Comparison of ENCODE assay signal across 23 cellular contexts in genomic region chr2:103459302-103459701, GRCh38.
DNase-seq lines count a peak whose midpoint lies in the region; TF ChIP-seq lines count a peak whose summit lies in the region.
"Had no signal": no experiment of that assay in that cellular context is flagged by ENCODE, and none has a peak within 500 bp of the region (broad histone marks: within the 10 kb centered on the region; RNA-seq: fewer than 3 reads in every experiment).

No MANE protein-coding gene starts in this region.

- no peaks in the 10 kb centered on the region for H3K4me1 Mint-ChIP-seq in brain
- H3K4me1 Mint-ChIP-seq in activated CD4-positive, alpha-beta memory T cell treated with anti-CD3 and anti-CD28 coated beads, Interleukin-2, amount 10 ng/mL, durations not matched to agents 7 days and 5 days: no peaks in the 10 kb centered on the region
- H3K4me1 Mint-ChIP-seq: activated CD4-positive, alpha-beta T cell treated with anti-CD3 and anti-CD28 coated beads, Interleukin-2, amount 10 ng/mL, durations not matched to agents 7 days and 5 days; activated naive CD8-positive, alpha-beta T cell treated with anti-CD3 and anti-CD28 coated beads, Interleukin-2, amount 50 U/mL, for 24 hours; CD14-positive monocyte; naive thymus-derived CD4-positive, alpha-beta T cell had no signal

- no peaks in the 10 kb centered on the region for H3K27me3 Mint-ChIP-seq in brain
- no peaks in the 10 kb centered on the region for H3K27me3 Mint-ChIP-seq in activated CD4-positive, alpha-beta memory T cell treated with anti-CD3 and anti-CD28 coated beads, Interleukin-2, amount 10 ng/mL, durations not matched to agents 7 days and 5 days
- H3K27me3 Mint-ChIP-seq: activated CD4-positive, alpha-beta T cell treated with anti-CD3 and anti-CD28 coated beads, Interleukin-2, amount 10 ng/mL, durations not matched to agents 7 days and 5 days; activated naive CD8-positive, alpha-beta T cell treated with anti-CD3 and anti-CD28 coated beads, Interleukin-2, amount 50 U/mL, for 24 hours; naive thymus-derived CD4-positive, alpha-beta T cell had no signal

- peaks cover 0 to 9% (median 0%) of the 10 kb centered on the region in 5 experiments for H3K9me3 Mint-ChIP-seq in brain
- H3K9me3 Mint-ChIP-seq in activated CD4-positive, alpha-beta memory T cell treated with anti-CD3 and anti-CD28 coated beads, Interleukin-2, amount 10 ng/mL, durations not matched to agents 7 days and 5 days: peaks cover 5% of the 10 kb centered on the region
- H3K9me3 Mint-ChIP-seq: activated CD4-positive, alpha-beta T cell treated with anti-CD3 and anti-CD28 coated beads, Interleukin-2, amount 10 ng/mL, durations not matched to agents 7 days and 5 days; activated naive CD8-positive, alpha-beta T cell treated with anti-CD3 and anti-CD28 coated beads, Interleukin-2, amount 50 U/mL, for 24 hours; H9 had no signal

- CTCF ChIA-PET in activated CD4-positive, alpha-beta memory T cell treated with anti-CD3 and anti-CD28 coated beads, Interleukin-2, amount 10 ng/mL, durations not matched to agents 7 days and 5 days (lab: Charles Lee): no interaction called here

- H3K36me3 Mint-ChIP-seq in brain: no peaks in the 10 kb centered on the region
- H3K36me3 Mint-ChIP-seq in activated CD4-positive, alpha-beta memory T cell treated with anti-CD3 and anti-CD28 coated beads, Interleukin-2, amount 10 ng/mL, durations not matched to agents 7 days and 5 days (ENCODE audit: low read depth): no peaks in the 10 kb centered on the region
- H3K36me3 Mint-ChIP-seq: CD14-positive monocyte; naive thymus-derived CD4-positive, alpha-beta T cell had no signal

- TF ChIP-seq CTCF in brain (conservative IDR thresholded peaks at IDR 0.05): peak; percentile 20 to 30

- H3K27ac Mint-ChIP-seq in brain: no peak overlapping the region
- H3K27ac Mint-ChIP-seq in activated CD4-positive, alpha-beta memory T cell treated with anti-CD3 and anti-CD28 coated beads, Interleukin-2, amount 10 ng/mL, durations not matched to agents 7 days and 5 days: no peak overlapping the region
- H3K27ac Mint-ChIP-seq: activated CD4-positive, alpha-beta T cell treated with anti-CD3 and anti-CD28 coated beads, Interleukin-2, amount 10 ng/mL, durations not matched to agents 7 days and 5 days; activated naive CD8-positive, alpha-beta T cell treated with anti-CD3 and anti-CD28 coated beads, Interleukin-2, amount 50 U/mL, for 24 hours; CD14-positive monocyte; H9; naive thymus-derived CD4-positive, alpha-beta T cell; T-helper 1 cell treated with Interleukin-12 subunit alpha and Interleukin-12 subunit beta and Interleukin-4 antibody, amounts not matched to agents 30 μg/mL and 1 μg/mL, for 36 hours had no signal

- H3K4me3 Mint-ChIP-seq in brain: no peak overlapping the region
- no peak overlapping the region for H3K4me3 Mint-ChIP-seq in activated CD4-positive, alpha-beta memory T cell treated with anti-CD3 and anti-CD28 coated beads, Interleukin-2, amount 10 ng/mL, durations not matched to agents 7 days and 5 days
- H3K4me3 Mint-ChIP-seq: activated CD4-positive, alpha-beta T cell treated with anti-CD3 and anti-CD28 coated beads, Interleukin-2, amount 10 ng/mL, durations not matched to agents 7 days and 5 days; activated naive CD8-positive, alpha-beta T cell treated with anti-CD3 and anti-CD28 coated beads, Interleukin-2, amount 50 U/mL, for 24 hours; CD14-positive monocyte; H9; naive thymus-derived CD4-positive, alpha-beta T cell; T-helper 1 cell treated with Interleukin-12 subunit alpha and Interleukin-12 subunit beta and Interleukin-4 antibody, amounts not matched to agents 30 μg/mL and 1 μg/mL, for 36 hours had no signal

- POLR2A ChIA-PET in activated CD4-positive, alpha-beta memory T cell treated with anti-CD3 and anti-CD28 coated beads, Interleukin-2, amount 10 ng/mL, durations not matched to agents 7 days and 5 days (lab: Charles Lee): no interaction called here

- peak; percentile 28 to 39 for DNase-seq in NCI-H526 (lab: John Stamatoyannopoulos, UW)
- DNase-seq in NCI-H526 treated with DMSO at 0.1 percent for 48 hours (lab: John Stamatoyannopoulos, UW): no peak
- DNase-seq in NCI-H1694 (lab: John Stamatoyannopoulos, UW): peak; percentile 8
- DNase-seq in renal cortical epithelial cell (ENCODE audit: low read depth): peak; percentile 5
- no peak for DNase-seq in activated naive CD4-positive, alpha-beta T cell treated with anti-CD3 and anti-CD28 coated beads, Interleukin-2, amount 50 U/mL, for 16 hours
- DNase-seq in NCI-H82 (lab: John Stamatoyannopoulos, UW): no peak
- no peak for DNase-seq in activated CD4-positive, alpha-beta memory T cell treated with anti-CD3 and anti-CD28 coated beads, Interleukin-2, amount 10 ng/mL, durations not matched to agents 7 days and 5 days
- DNase-seq: activated CD4-positive, alpha-beta T cell treated with anti-CD3 and anti-CD28 coated beads, Interleukin-2, amount 10 ng/mL, durations not matched to agents 7 days and 5 days; activated CD8-positive, alpha-beta memory T cell treated with anti-CD3 and anti-CD28 coated beads, Interleukin-2, amount 50 U/mL, for 48 hours; activated effector memory CD4-positive, alpha-beta T cell treated with Interleukin-2 at 50 U/mL for 16 hours; activated naive CD8-positive, alpha-beta T cell treated with anti-CD3 and anti-CD28 coated beads, Interleukin-2, amount 50 U/mL, for 24 hours; body of pancreas; H9; naive thymus-derived CD4-positive, alpha-beta T cell; NCI-H187; pancreas; PC-9; sigmoid colon; SJCRH30; testis had no signal

Comparison
In these comparisons a context has a peak if more than half of its experiments do, and no peak if none do; other contexts are left out.
1. DNase-seq: peak in NCI-H526 (2 of 2), NCI-H1694 (single experiment) and renal cortical epithelial cell (single experiment); none in NCI-H526 treated with DMSO at 0.1 percent for 48 hours (single experiment), activated naive CD4-positive, alpha-beta T cell treated with anti-CD3 and anti-CD28 coated beads, Interleukin-2, amount 50 U/mL, for 16 hours (single experiment), NCI-H82 (single experiment) and activated CD4-positive, alpha-beta memory T cell treated with anti-CD3 and anti-CD28 coated beads, Interleukin-2, amount 10 ng/mL, durations not matched to agents 7 days and 5 days (single experiment).